In the genomic region with DNA sequence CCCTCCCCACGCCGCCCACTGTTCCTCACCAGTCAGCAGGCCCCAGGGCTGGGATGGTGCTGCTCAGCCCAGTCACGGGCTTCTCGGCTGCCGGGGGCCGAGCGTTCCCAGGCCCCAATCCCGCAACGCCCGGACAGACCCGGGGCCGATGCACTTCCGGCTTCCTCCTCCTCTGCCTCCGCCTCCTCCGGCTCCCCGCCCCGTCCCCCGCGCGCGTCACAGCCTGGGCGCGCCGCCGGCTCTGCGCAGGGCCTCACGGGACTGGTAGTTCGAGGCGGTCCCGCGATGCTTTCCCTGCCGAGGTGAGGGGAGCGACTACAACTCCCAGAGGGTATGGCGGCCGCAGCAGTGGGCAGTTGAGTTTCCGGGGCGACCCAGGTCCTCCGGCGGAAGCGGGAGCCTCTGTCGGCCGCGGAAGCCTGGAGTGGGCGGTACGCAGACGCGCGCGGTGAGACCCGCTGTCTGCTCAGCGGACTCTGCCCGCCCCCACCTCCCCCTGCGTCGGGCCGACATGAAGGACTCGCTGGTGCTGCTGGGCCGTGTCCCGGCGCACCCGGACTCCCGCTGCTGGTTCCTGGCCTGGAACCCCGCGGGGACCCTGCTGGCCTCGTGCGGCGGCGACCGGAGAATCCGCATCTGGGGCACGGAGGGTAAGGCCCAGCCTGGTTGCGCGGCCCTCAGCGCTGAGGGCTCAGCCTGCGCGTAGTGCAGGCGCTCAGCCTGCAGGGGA, we compare ENCODE assay signal across 8 cellular contexts. TPM values are rescaled to one million over a fixed set of nuclear protein-coding genes. Genes with fewer than 3 reads are reported as not detected.
A peak's percentile ranks its signal among the peaks of the same experiment; 100 is the strongest.
DNase-seq lines count a peak whose midpoint lies in the region; ATAC-seq lines count a peak whose summit lies in the region.

A gene (plus strand): TSS at position 386 of the 730 bp plus-strand sequence. CDS start 126 bp downstream, at position 512.
A gene with protein sequence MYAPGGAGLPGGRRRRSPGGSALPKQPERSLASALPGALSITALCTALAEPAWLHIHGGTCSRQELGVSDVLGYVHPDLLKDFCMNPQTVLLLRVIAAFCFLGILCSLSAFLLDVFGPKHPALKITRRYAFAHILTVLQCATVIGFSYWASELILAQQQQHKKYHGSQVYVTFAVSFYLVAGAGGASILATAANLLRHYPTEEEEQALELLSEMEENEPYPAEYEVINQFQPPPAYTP (minus strand): TSS at position 158 of the 730 bp plus-strand sequence. CDS start 616 bp downstream, outside the sequence.

- H3K36me3 Mint-ChIP-seq in IgD-negative memory B cell = peaks cover 2% of the 10 kb centered on the region

- peaks cover 19 to 24% (median 22%) of the 10 kb centered on the region in 3 donors for H3K4me1 Mint-ChIP-seq in IgD-negative memory B cell

- no peaks in the 10 kb centered on the region for H3K27me3 Mint-ChIP-seq in IgD-negative memory B cell

- ATAC-seq in GM21529 (IDR thresholded peaks at IDR 0.05; ENCODE audit: unreplicated experiment) = peak; percentile 93

- DNase-seq in DMS153 (lab: John Stamatoyannopoulos, UW) (peak; percentile 97), OCI-M2 (lab: John Stamatoyannopoulos, UW; ENCODE audit: unreplicated experiment) (peak; percentile 76), activated T-cell treated with anti-CD3 and anti-CD28 coated beads for 4 hours (peak; percentile 95), epithelial cell of prostate (ENCODE audit: low read depth, low spot score) (peak; percentile 84), mucosa of gallbladder (ENCODE audit: low spot score) (peak; percentile 98)
- peak; percentile 95 to 97 for DNase-seq in stimulated activated CD8-positive, alpha-beta memory T cell treated with anti-CD3 and anti-CD28 coated beads, Interleukin-4, amount 100 ng/mL, for 4 hours (ENCODE audit: low read depth in 2 of 2, low spot score in 1 of 2)

- no peaks in the 10 kb centered on the region for H3K9me3 Mint-ChIP-seq in IgD-negative memory B cell

- peak within 1 kb of the TSS; percentile 89 to 97 (median 97) for H3K4me3 Mint-ChIP-seq in IgD-negative memory B cell

- peak within 1 kb of the TSS; percentile 93 to 96 (median 95) for H3K27ac Mint-ChIP-seq in IgD-negative memory B cell

- peak within 1 kb of the TSS; percentile 60 for H3K27ac ChIP-seq in epithelial cell of prostate

RNA-seq across cellular contexts. Expression of the first gene that starts in this region (rescaled TPM):
- polyA plus RNA-seq in IgD-negative memory B cell = 83.5 TPM
- total RNA-seq in mucosa of gallbladder = 69.3 TPM

RNA-seq across cellular contexts. Expression of the second gene that starts in this region (rescaled TPM):
- 41.7 TPM for polyA plus RNA-seq in IgD-negative memory B cell
- 80.3 TPM for total RNA-seq in mucosa of gallbladder

Comparison
In these comparisons a context has a peak if more than half of its experiments do, and no peak if none do; other contexts are left out.
1. Peak in every context shown above with its lines: DNase-seq, ATAC-seq and H3K27ac ChIP-seq.